ENCODE assay signal across 9 cellular contexts in the genomic region with DNA sequence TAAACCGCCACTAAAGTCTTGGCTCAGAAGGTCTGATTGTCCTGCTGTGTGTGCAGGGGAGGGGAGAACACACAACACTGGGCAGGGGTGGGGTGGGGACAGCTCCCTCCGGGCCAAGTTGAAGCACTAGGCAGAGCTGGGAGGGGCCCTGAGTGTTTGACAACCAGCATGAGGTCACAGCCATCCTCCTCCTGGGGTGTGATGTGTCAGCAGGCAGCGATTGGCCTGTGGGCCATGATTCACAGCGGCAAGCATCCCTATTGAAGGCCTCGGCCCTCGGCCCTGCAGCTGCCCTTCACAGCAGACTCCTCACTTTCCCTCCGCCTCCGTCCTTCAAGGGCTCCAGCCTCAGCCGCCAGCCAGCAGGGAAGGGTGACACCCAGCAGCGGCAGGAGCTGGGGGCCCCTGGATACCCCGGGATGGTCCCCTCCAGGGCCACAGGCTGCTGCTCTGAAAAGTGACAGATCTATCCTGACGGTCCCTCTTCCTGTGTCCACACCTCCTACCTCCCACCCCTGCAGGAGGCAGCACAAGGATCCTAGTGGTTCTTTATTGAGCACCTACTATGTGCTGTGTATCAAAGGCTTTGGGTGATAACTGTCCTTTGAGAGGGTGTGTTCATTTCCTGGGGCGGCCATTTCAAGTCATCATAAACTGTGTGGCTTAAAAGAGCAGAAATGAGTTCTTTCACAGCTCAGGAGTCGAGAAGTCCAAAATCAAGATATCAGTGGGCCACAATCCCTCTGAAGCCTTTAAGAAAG.
A peak's percentile ranks its signal among the peaks of the same experiment; 100 is the strongest.
DNase-seq lines count a peak whose midpoint lies in the region; ATAC-seq, FAIRE-seq and TF ChIP-seq lines count a peak whose summit lies in the region.
"Had no signal": no experiment of that assay in that cellular context is flagged by ENCODE, and none has a peak within 500 bp of the region (broad histone marks: within the 10 kb centered on the region; RNA-seq: fewer than 3 reads in every experiment).

No MANE protein-coding gene starts in this region.

- FAIRE-seq in GM12878 (lab: Jason Lieb, UNC) = no peak

- TF ChIP-seq CTCF in AG09309 (IDR thresholded peaks at IDR 0.05; ENCODE audit: control insufficient read depth, insufficient read depth, low read depth, low read length, missing control alignments) (no peak), GM12878 (IDR thresholded peaks at IDR 0.05 in 2 of 3, conservative IDR thresholded peaks at IDR 0.05 in 1 of 3; ENCODE audit: control insufficient read depth in 2 of 3, extremely low read depth in 1 of 3, insufficient read depth in 1 of 3, low read depth in 3 of 3, low read length in 3 of 3) (no peak)

- no peaks in the 10 kb centered on the region for H3K79me2 ChIP-seq in GM12878 (ENCODE audit: control insufficient read depth, insufficient read depth, low read length)

- H3K4me3 ChIP-seq in AG09309 (ENCODE audit: control insufficient read depth, low read depth, low read length) = peak overlapping the region; percentile 14; the same call in 1 of the 2 replicates
- H3K4me3 ChIP-seq in GM12878 = no peak overlapping the region
- H3K4me3 ChIP-seq: right lobe of liver had no signal

- TF ChIP-seq EP300 in GM12878 (IDR thresholded peaks at IDR 0.05; ENCODE audit: borderline replicate concordance in 1 of 2, control insufficient read depth in 1 of 2, low read depth in 2 of 2, low read length in 2 of 2) = no peak

- no peaks in the 10 kb centered on the region; a peak in 2 of 4 replicates for H3K27me3 ChIP-seq in GM12878 (replicated peaks in 1 of 2; ENCODE audit: control insufficient read depth in 2 of 2, insufficient read depth in 2 of 2, low read length in 1 of 2)
- H3K27me3 ChIP-seq: right lobe of liver had no signal

- no peak for TF ChIP-seq RAD21 in GM12878 (IDR thresholded peaks at IDR 0.05; ENCODE audit: insufficient read depth, low read depth, low read length)

- no peaks in the 10 kb centered on the region; the same call in 1 of the 2 replicates for H3K4me1 ChIP-seq in GM12878 (ENCODE audit: control insufficient read depth, insufficient read depth, low read length)
- H3K4me1 ChIP-seq: right lobe of liver had no signal

- in situ Hi-C loops in GM12878 (cut with MboI) = no loop called here

- CTCF ChIA-PET in GM12878 (lab: Yijun Ruan, JAX) = interaction anchor here (0.6 to 1.4 kb wide), 3 partner anchors 18 to 331 kb away, joined by 3 read pairs; no protein-coding TSS in a partner anchor

- WGBS in GM12878 (ENCODE audit: insufficient coverage, insufficient replicate concordance, low lambda C conversion rate, missing lambda C conversion rate) = 41% methylated on average over 13 of the region's 14 CpGs

- H4K20me1 ChIP-seq in GM12878 (ENCODE audit: control insufficient read depth, insufficient read depth) = no peaks in the 10 kb centered on the region

- H3K4me2 ChIP-seq in GM12878 (ENCODE audit: control insufficient read depth, insufficient read depth) = no peak overlapping the region

- POLR2A ChIA-PET in GM12878 (lab: Charles Lee) = interaction anchor here (0.6 kb wide), 1 partner anchor 100 kb away, joined by 3 read pairs; no protein-coding TSS in a partner anchor

- DNase-seq in AG09309 (ENCODE audit: low read depth) (peak; percentile 75), HT1080 (ENCODE audit: low read depth) (peak; percentile 90), GM12878 (ENCODE audit: low read depth, low spot score) (no peak), left kidney (ENCODE audit: low read depth, low spot score) (peak; percentile 57), NCI-H774 (lab: John Stamatoyannopoulos, UW) (no peak)
- DNase-seq: right lobe of liver had no signal

- intact Hi-C loops in GM12878 (cut with micrococcal nuclease; ENCODE audit: unreplicated experiment) = no loop called here

- no peak overlapping the region for H3K27ac ChIP-seq in GM12878 (ENCODE audit: control insufficient read depth, insufficient read depth)
- H3K27ac ChIP-seq: right lobe of liver had no signal

- RAD21 ChIA-PET in GM12878 (lab: Charles Lee; ENCODE audit: unreplicated experiment) = no interaction called here

- SMC1A ChIA-PET in GM12878 (lab: Charles Lee; ENCODE audit: uncharacterized antibody, unreplicated experiment) = no interaction called here

- no TSS peak for BruUV-seq in GM12878 (replicated peaks; lab: Mats Ljungman, UMichigan)

- no peaks in the 10 kb centered on the region for H3K9me3 ChIP-seq in GM12878 (replicated peaks; ENCODE audit: control insufficient read depth, insufficient read depth, low read length)
- H3K9me3 ChIP-seq: right lobe of liver had no signal

- H3K36me3 ChIP-seq in GM12878 (ENCODE audit: control insufficient read depth in 2 of 2, insufficient read depth in 2 of 2, low read length in 1 of 2) = no peaks in the 10 kb centered on the region
- H3K36me3 ChIP-seq: right lobe of liver had no signal

- no peak overlapping the region for H2AFZ ChIP-seq in GM12878 (ENCODE audit: control insufficient read depth, low read depth, low read length)

- peak; percentile 61 for ATAC-seq in GM12878
- ATAC-seq in HG02642 (IDR thresholded peaks at IDR 0.05; ENCODE audit: poor library complexity, unreplicated experiment) = no peak
- ATAC-seq in HG03135 (IDR thresholded peaks at IDR 0.05; ENCODE audit: unreplicated experiment) = no peak
- no peak for ATAC-seq in HG03159 (IDR thresholded peaks at IDR 0.05; ENCODE audit: unreplicated experiment)

- no peak overlapping the region for H3K9ac ChIP-seq in GM12878 (ENCODE audit: control insufficient read depth, insufficient read depth, low read length)

- no peak for TF ChIP-seq POLR2A in GM12878 (IDR thresholded peaks at IDR 0.05; ENCODE audit: low read depth, low read length)

TF ChIP-seq in GM12878, 131 proteins besides CTCF, POLR2A, EP300 and RAD21 (continues in another document):
- TF ChIP-seq RELA (IDR thresholded peaks at IDR 0.05; ENCODE audit: borderline replicate concordance, partially characterized antibody) = no peak
- TF ChIP-seq, protein P1, sequence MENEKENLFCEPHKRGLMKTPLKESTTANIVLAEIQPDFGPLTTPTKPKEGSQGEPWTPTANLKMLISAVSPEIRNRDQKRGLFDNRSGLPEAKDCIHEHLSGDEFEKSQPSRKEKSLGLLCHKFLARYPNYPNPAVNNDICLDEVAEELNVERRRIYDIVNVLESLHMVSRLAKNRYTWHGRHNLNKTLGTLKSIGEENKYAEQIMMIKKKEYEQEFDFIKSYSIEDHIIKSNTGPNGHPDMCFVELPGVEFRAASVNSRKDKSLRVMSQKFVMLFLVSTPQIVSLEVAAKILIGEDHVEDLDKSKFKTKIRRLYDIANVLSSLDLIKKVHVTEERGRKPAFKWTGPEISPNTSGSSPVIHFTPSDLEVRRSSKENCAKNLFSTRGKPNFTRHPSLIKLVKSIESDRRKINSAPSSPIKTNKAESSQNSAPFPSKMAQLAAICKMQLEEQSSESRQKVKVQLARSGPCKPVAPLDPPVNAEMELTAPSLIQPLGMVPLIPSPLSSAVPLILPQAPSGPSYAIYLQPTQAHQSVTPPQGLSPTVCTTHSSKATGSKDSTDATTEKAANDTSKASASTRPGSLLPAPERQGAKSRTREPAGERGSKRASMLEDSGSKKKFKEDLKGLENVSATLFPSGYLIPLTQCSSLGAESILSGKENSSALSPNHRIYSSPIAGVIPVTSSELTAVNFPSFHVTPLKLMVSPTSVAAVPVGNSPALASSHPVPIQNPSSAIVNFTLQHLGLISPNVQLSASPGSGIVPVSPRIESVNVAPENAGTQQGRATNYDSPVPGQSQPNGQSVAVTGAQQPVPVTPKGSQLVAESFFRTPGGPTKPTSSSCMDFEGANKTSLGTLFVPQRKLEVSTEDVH (IDR thresholded peaks at IDR 0.05; ENCODE audit: low read depth, partially characterized antibody) = no peak
- no peak for TF ChIP-seq RUNX3 (IDR thresholded peaks at IDR 0.05; ENCODE audit: low read length)
- TF ChIP-seq ZNF217 (IDR thresholded peaks at IDR 0.05) = no peak
- TF ChIP-seq CREB1 (IDR thresholded peaks at IDR 0.05; ENCODE audit: low read depth) = no peak
- TF ChIP-seq, protein P2, sequence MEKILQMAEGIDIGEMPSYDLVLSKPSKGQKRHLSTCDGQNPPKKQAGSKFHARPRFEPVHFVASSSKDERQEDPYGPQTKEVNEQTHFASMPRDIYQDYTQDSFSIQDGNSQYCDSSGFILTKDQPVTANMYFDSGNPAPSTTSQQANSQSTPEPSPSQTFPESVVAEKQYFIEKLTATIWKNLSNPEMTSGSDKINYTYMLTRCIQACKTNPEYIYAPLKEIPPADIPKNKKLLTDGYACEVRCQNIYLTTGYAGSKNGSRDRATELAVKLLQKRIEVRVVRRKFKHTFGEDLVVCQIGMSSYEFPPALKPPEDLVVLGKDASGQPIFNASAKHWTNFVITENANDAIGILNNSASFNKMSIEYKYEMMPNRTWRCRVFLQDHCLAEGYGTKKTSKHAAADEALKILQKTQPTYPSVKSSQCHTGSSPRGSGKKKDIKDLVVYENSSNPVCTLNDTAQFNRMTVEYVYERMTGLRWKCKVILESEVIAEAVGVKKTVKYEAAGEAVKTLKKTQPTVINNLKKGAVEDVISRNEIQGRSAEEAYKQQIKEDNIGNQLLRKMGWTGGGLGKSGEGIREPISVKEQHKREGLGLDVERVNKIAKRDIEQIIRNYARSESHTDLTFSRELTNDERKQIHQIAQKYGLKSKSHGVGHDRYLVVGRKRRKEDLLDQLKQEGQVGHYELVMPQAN (conservative IDR thresholded peaks at IDR 0.05) = no peak
- TF ChIP-seq, protein P3, sequence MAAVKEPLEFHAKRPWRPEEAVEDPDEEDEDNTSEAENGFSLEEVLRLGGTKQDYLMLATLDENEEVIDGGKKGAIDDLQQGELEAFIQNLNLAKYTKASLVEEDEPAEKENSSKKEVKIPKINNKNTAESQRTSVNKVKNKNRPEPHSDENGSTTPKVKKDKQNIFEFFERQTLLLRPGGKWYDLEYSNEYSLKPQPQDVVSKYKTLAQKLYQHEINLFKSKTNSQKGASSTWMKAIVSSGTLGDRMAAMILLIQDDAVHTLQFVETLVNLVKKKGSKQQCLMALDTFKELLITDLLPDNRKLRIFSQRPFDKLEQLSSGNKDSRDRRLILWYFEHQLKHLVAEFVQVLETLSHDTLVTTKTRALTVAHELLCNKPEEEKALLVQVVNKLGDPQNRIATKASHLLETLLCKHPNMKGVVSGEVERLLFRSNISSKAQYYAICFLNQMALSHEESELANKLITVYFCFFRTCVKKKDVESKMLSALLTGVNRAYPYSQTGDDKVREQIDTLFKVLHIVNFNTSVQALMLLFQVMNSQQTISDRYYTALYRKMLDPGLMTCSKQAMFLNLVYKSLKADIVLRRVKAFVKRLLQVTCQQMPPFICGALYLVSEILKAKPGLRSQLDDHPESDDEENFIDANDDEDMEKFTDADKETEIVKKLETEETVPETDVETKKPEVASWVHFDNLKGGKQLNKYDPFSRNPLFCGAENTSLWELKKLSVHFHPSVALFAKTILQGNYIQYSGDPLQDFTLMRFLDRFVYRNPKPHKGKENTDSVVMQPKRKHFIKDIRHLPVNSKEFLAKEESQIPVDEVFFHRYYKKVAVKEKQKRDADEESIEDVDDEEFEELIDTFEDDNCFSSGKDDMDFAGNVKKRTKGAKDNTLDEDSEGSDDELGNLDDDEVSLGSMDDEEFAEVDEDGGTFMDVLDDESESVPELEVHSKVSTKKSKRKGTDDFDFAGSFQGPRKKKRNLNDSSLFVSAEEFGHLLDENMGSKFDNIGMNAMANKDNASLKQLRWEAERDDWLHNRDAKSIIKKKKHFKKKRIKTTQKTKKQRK (IDR thresholded peaks at IDR 0.05; ENCODE audit: low read depth, low read length) = no peak

Comparison
In these comparisons a context has a peak if more than half of its experiments do, and no peak if none do; other contexts are left out.
1. DNase-seq: peak in AG09309 (single experiment), HT1080 (single experiment) and left kidney (single experiment); none in GM12878 (single experiment) and NCI-H774 (single experiment).